1 cellular context compared by ENCODE assay signal in the genomic region with DNA sequence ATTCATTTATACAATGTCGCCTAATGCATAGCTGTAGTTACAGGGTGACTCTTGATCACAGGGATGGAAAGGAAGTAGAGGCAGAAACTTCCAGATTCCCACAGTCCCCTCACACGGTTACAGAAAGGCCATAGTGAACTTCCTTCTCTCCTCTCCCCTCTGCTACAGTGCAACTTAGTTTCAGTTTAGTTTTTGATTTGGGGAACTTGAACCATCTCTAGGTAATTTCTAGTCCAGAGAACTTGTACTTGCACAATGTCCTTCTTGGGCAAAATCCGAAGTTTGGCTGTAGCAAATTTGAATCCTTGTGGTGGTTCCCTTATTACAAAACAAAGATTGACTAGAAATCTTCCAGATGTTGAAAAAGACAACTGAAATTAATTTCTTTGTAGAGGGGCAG.
TF ChIP-seq lines count a peak whose summit lies in the region.

No MANE protein-coding gene starts in this region.

TF ChIP-seq in GM23338, 12 proteins besides CTCF, POLR2A, EP300 and RAD21 (continued from another document):
- TF ChIP-seq ZNF462 (CRISPR knock-in tag; IDR thresholded peaks at IDR 0.05) (no peak), CREB1 (CRISPR knock-in tag; IDR thresholded peaks at IDR 0.05; ENCODE audit: low read depth) (no peak), ZNF331 (CRISPR knock-in tag; IDR thresholded peaks at IDR 0.05; ENCODE audit: low read depth) (no peak), NANOG (IDR thresholded peaks at IDR 0.05; ENCODE audit: borderline replicate concordance) (no peak), REST (IDR thresholded peaks at IDR 0.05; ENCODE audit: unreplicated experiment) (no peak)
